Comparison of ENCODE assay signal across 12 cellular contexts in genomic region chr11:43922974-43923326, GRCh38. TPM values are rescaled to one million over a fixed set of nuclear protein-coding genes. Genes with fewer than 3 reads are reported as not detected.
DNase-seq lines count a peak whose midpoint lies in the region; ATAC-seq, FAIRE-seq and TF ChIP-seq lines count a peak whose summit lies in the region.
"Had no signal": no experiment of that assay in that cellular context is flagged by ENCODE, and none has a peak within 500 bp of the region (broad histone marks: within the 10 kb centered on the region; RNA-seq: fewer than 3 reads in every experiment).

No MANE protein-coding gene starts in this region.

- no peaks in the 10 kb centered on the region for H3K27me3 ChIP-seq in MM.1S (replicated peaks; ENCODE audit: insufficient read depth, low read length)
- no peaks in the 10 kb centered on the region for H3K27me3 ChIP-seq in duodenal mucosa (ENCODE audit: control insufficient read depth in 1 of 2, insufficient read depth in 2 of 2, low read length in 2 of 2)
- no peaks in the 10 kb centered on the region for H3K27me3 ChIP-seq in mucosa of rectum (ENCODE audit: control insufficient read depth in 2 of 2, insufficient read depth in 2 of 2, low read length in 2 of 2)
- no peaks in the 10 kb centered on the region for H3K27me3 ChIP-seq in pancreas
- H3K27me3 ChIP-seq: MG63 had no signal

- intact Hi-C loops in pancreas (cut with DNase I): loop anchor here in 1 of 3 donors (10.0 kb wide), 1 partner anchor 112 kb away; no protein-coding TSS in a partner anchor

- TF ChIP-seq CTCF in MM.1S (IDR thresholded peaks at IDR 0.05; ENCODE audit: low read length) (no peak), pancreas (IDR thresholded peaks at IDR 0.05) (no peak)

- H3K27ac ChIP-seq in MM.1S (ENCODE audit: low read length) (peak overlapping the region; percentile 95), duodenal mucosa (ENCODE audit: low read depth, low read length) (peak overlapping the region; percentile 41), mucosa of rectum (ENCODE audit: low read depth in 2 of 2, low read length in 2 of 2) (peak overlapping the region; percentile 74 to 78), pancreas (peak overlapping the region in 1 of 4 donors; percentile 2)

- H3K9me3 ChIP-seq in MM.1S (replicated peaks; ENCODE audit: insufficient read depth, low read length): no peaks in the 10 kb centered on the region
- no peaks in the 10 kb centered on the region for H3K9me3 ChIP-seq in duodenal mucosa (ENCODE audit: control insufficient read depth in 1 of 2, low read length in 2 of 2)
- no peaks in the 10 kb centered on the region for H3K9me3 ChIP-seq in mucosa of rectum (ENCODE audit: control insufficient read depth in 2 of 2, low read length in 2 of 2)
- no peaks in the 10 kb centered on the region for H3K9me3 ChIP-seq in pancreas
- H3K9me3 ChIP-seq: MG63 had no signal

- WGBS in pancreas, 2 donors: 68 to 71% methylated on average over 6 of the region's 6 CpGs

- peak overlapping the region; percentile 95 for H3K4me2 ChIP-seq in MM.1S (ENCODE audit: low read depth, low read length)

- FAIRE-seq in pancreas (lab: Jason Lieb, UNC): no peak

- H2AFZ ChIP-seq in MM.1S (ENCODE audit: low read length): no peak overlapping the region

- H4K20me1 ChIP-seq in MM.1S (ENCODE audit: insufficient read depth, low read length): no peaks in the 10 kb centered on the region

- DNase-seq in MM.1S (no peak), superior temporal gyrus (ENCODE audit: extremely low spot score) (peak; percentile 33), pancreas (no peak), COLO668 (lab: John Stamatoyannopoulos, UW; ENCODE audit: unreplicated experiment) (no peak)
- DNase-seq in NK-92 treated with Interleukin-12 subunit alpha and Interleukin-12 subunit beta, amount 100 ng/mL, for 24 hours (lab: John Stamatoyannopoulos, UW): no peak
- DNase-seq: activated CD8-positive, alpha-beta memory T cell treated with anti-CD3 and anti-CD28 coated beads, Interleukin-2, amount 50 U/mL, for 4 hours; DMS79 had no signal

- no peaks in the 10 kb centered on the region; the same call in 1 of the 2 replicates for H3K36me3 ChIP-seq in MM.1S (replicated peaks; ENCODE audit: insufficient read depth, low read length)
- peaks cover 4 to 42% of the 10 kb centered on the region in 2 donors for H3K36me3 ChIP-seq in duodenal mucosa (ENCODE audit: control insufficient read depth in 1 of 2, insufficient read depth in 2 of 2, low read length in 2 of 2)
- peaks cover 10 to 27% of the 10 kb centered on the region in 2 donors for H3K36me3 ChIP-seq in mucosa of rectum (ENCODE audit: control insufficient read depth in 2 of 2, insufficient read depth in 2 of 2, low read length in 2 of 2)
- peaks cover 0 to 22% (median 3%) of the 10 kb centered on the region in 3 donors for H3K36me3 ChIP-seq in pancreas

- ATAC-seq in HG03025 (IDR thresholded peaks at IDR 0.05; ENCODE audit: low FRiP score, unreplicated experiment) (no peak), pancreas (no peak)
- ATAC-seq: activated naive CD4-positive, alpha-beta T cell treated with anti-CD3 and anti-CD28 coated beads, Interleukin-2, amount 50 U/mL, for 72 hours had no signal

- H3K4me3 ChIP-seq in MM.1S (ENCODE audit: low read length) (peak overlapping the region; percentile 70; the same call in 1 of the 2 replicates), duodenal mucosa (ENCODE audit: low read depth in 1 of 2, low read length in 2 of 2) (no peak overlapping the region), mucosa of rectum (ENCODE audit: low read length in 2 of 2) (no peak overlapping the region), pancreas (no peak overlapping the region)
- H3K4me3 ChIP-seq: MG63 had no signal

- no peaks in the 10 kb centered on the region for H3K9me2 ChIP-seq in MM.1S (replicated peaks; ENCODE audit: insufficient read depth, low read length)

- H3F3A ChIP-seq in MM.1S (ENCODE audit: insufficient read depth, low read length): peaks cover 35% of the 10 kb centered on the region

- H3K79me2 ChIP-seq in MM.1S (ENCODE audit: low read length): no peaks in the 10 kb centered on the region

- H3K4me1 ChIP-seq in MM.1S (ENCODE audit: low read length) (peaks cover 47% of the 10 kb centered on the region), duodenal mucosa (ENCODE audit: control insufficient read depth in 1 of 2, insufficient read depth in 2 of 2, low read length in 2 of 2) (peaks cover 12 to 21% of the 10 kb centered on the region in 2 donors), mucosa of rectum (ENCODE audit: control insufficient read depth in 2 of 2, insufficient read depth in 2 of 2, low read length in 2 of 2) (peaks cover 4 to 14% of the 10 kb centered on the region in 2 donors), pancreas (peaks cover 0 to 7% (median 0%) of the 10 kb centered on the region in 3 donors)

- H3K9ac ChIP-seq in MM.1S (ENCODE audit: low read length): peak overlapping the region; percentile 62; the same call in 1 of the 2 replicates
- no peak overlapping the region for H3K9ac ChIP-seq in duodenal mucosa (ENCODE audit: low read depth in 1 of 2, low read length in 2 of 2)
- H3K9ac ChIP-seq in mucosa of rectum (ENCODE audit: low read depth in 1 of 2, low read length in 2 of 2): no peak overlapping the region

RNA-seq across cellular contexts. Expression of gene C11orf96, which starts 19.5 kb away (rescaled TPM):
- 10 to 100 TPM in 3 of 6 donors, 1 to 10 TPM in 3; 3.7 to 45.1 (median 14.0) TPM for total RNA-seq in pancreas
- polyA plus RNA-seq in pancreas: 10 to 100 TPM; 28.4 to 33.1 TPM

RNA-seq across cellular contexts. Expression of gene ALKBH3, which starts 42.3 kb away (rescaled TPM):
- total RNA-seq in pancreas: 10 to 100 TPM; 13.9 to 20.1 (median 17.0) TPM
- polyA plus RNA-seq in pancreas: 10 to 100 TPM; 22.5 to 29.1 TPM
